19 cellular contexts compared by ENCODE assay signal in genomic region chr10:42177077-42177792, GRCh38.
DNase-seq lines count a peak whose midpoint lies in the region; ATAC-seq lines count a peak whose summit lies in the region.
"Had no signal": no experiment of that assay in that cellular context is flagged by ENCODE, and none has a peak within 500 bp of the region (broad histone marks: within the 10 kb centered on the region; RNA-seq: fewer than 3 reads in every experiment).

No MANE protein-coding gene starts in this region.

- no peak overlapping the region for H3K4me3 ChIP-seq in mesenchymal stem cell (ENCODE audit: insufficient read depth in 1 of 2, low read depth in 1 of 2, low read length in 2 of 2)
- H3K4me3 ChIP-seq: right lobe of liver, SJSA1 had no signal

- no peaks in the 10 kb centered on the region for H3K79me1 ChIP-seq in mesenchymal stem cell (replicated peaks; ENCODE audit: low read length, poor library complexity, severe bottlenecking)

- WGBS in mesenchymal stem cell = 92% methylated on average over 41 of the region's 93 CpGs

- no peak overlapping the region for H3K27ac Mint-ChIP-seq in activated T-cell treated with anti-CD3 and anti-CD28 coated beads, Interleukin-2, amount 50 U/mL, for 72 hours
- H3K27ac Mint-ChIP-seq in stimulated activated naive B cell treated with anti-CD40 and anti-IgM and Interleukin-4, amounts not matched to agents 10 μg/mL and 1 μg/mL and 100 μg/mL, for 72 hours = peak overlapping the region; percentile 47
- H3K27ac Mint-ChIP-seq: H9 had no signal

- no peak for ATAC-seq in activated T-cell treated with anti-CD3 and anti-CD28 coated beads, Interleukin-2, amount 50 U/mL, for 4 hours
- no peak for ATAC-seq in activated T-cell treated with anti-CD3 and anti-CD28 coated beads, Interleukin-2, amount 50 U/mL, for 72 hours (replicated peaks in 1 of 2)
- no peak for ATAC-seq in stimulated activated naive B cell treated with anti-CD40 and anti-IgM and Interleukin-4, amounts not matched to agents 10 μg/mL and 1 μg/mL and 100 μg/mL, for 72 hours (replicated peaks)
- ATAC-seq: effector memory CD8-positive, alpha-beta T cell; Panc1; right lobe of liver had no signal

- H3K18ac ChIP-seq in mesenchymal stem cell (ENCODE audit: low read depth in 1 of 2, low read length in 2 of 2) = no peak overlapping the region

- no peak overlapping the region for H4K8ac ChIP-seq in mesenchymal stem cell (ENCODE audit: low read length)

- no peaks in the 10 kb centered on the region for H3K4me1 ChIP-seq in mesenchymal stem cell (ENCODE audit: control insufficient read depth, insufficient read depth, low read depth, low read length)
- H3K4me1 ChIP-seq: right lobe of liver, SJSA1 had no signal

- peaks cover 3% of the 10 kb centered on the region for H3K9me3 ChIP-seq in mesenchymal stem cell (ENCODE audit: control insufficient read depth, low read length)
- H3K9me3 ChIP-seq: right lobe of liver, SJSA1, thoracic aorta had no signal

- H3K27me3 ChIP-seq in mesenchymal stem cell (ENCODE audit: control insufficient read depth in 1 of 2, insufficient read depth in 1 of 2, low read length in 2 of 2) = no peaks in the 10 kb centered on the region
- H3K27me3 ChIP-seq: right lobe of liver had no signal

- H2BK15ac ChIP-seq in mesenchymal stem cell (ENCODE audit: low read depth, poor library complexity, severe bottlenecking) = no peak overlapping the region

- no peak overlapping the region for H3K14ac ChIP-seq in mesenchymal stem cell (ENCODE audit: low read length in 2 of 2)

- H4K91ac ChIP-seq in mesenchymal stem cell (ENCODE audit: low read length) = no peak overlapping the region

- no peaks in the 10 kb centered on the region for H3K36me3 ChIP-seq in mesenchymal stem cell (ENCODE audit: control insufficient read depth in 1 of 2, insufficient read depth in 2 of 2, low read depth in 1 of 2, low read length in 2 of 2)
- H3K36me3 ChIP-seq: right lobe of liver, SJSA1, thoracic aorta had no signal

- no peak overlapping the region for H3K27ac ChIP-seq in mesenchymal stem cell (ENCODE audit: low read length, poor library complexity, severe bottlenecking)
- H3K27ac ChIP-seq: right lobe of liver, SJSA1, thoracic aorta had no signal

- H2AK5ac ChIP-seq in mesenchymal stem cell (ENCODE audit: low read length, severe bottlenecking) = no peak overlapping the region

- no peak overlapping the region for H2BK120ac ChIP-seq in mesenchymal stem cell (ENCODE audit: low read depth, low read length)

- H3K4me1 Mint-ChIP-seq in activated T-cell treated with anti-CD3 and anti-CD28 coated beads, Interleukin-2, amount 50 U/mL, for 4 hours (ENCODE audit: low read depth) = peaks cover 2% of the 10 kb centered on the region
- H3K4me1 Mint-ChIP-seq in activated T-cell treated with anti-CD3 and anti-CD28 coated beads, Interleukin-2, amount 50 U/mL, for 72 hours (ENCODE audit: low read depth) = no peaks in the 10 kb centered on the region
- H3K4me1 Mint-ChIP-seq in stimulated activated naive B cell treated with anti-CD40 and anti-IgM and Interleukin-4, amounts not matched to agents 10 μg/mL and 1 μg/mL and 100 μg/mL, for 72 hours = no peaks in the 10 kb centered on the region
- H3K4me1 Mint-ChIP-seq: H9 had no signal

- H2BK5ac ChIP-seq in mesenchymal stem cell (ENCODE audit: low read depth, low read length, poor library complexity, severe bottlenecking) = no peak overlapping the region

- peak overlapping the region; percentile 27 for H3K4me3 Mint-ChIP-seq in activated T-cell treated with anti-CD3 and anti-CD28 coated beads, Interleukin-2, amount 50 U/mL, for 4 hours
- H3K4me3 Mint-ChIP-seq in activated T-cell treated with anti-CD3 and anti-CD28 coated beads, Interleukin-2, amount 50 U/mL, for 72 hours = no peak overlapping the region
- peak overlapping the region in 1 of 2 donors; percentile 14 for H3K4me3 Mint-ChIP-seq in stimulated activated naive B cell treated with anti-CD40 and anti-IgM and Interleukin-4, amounts not matched to agents 10 μg/mL and 1 μg/mL and 100 μg/mL, for 72 hours
- H3K4me3 Mint-ChIP-seq: H9, immature natural killer cell had no signal

- H3K23ac ChIP-seq in mesenchymal stem cell (ENCODE audit: low read length in 2 of 2) = no peak overlapping the region

- no peak for DNase-seq in activated T-cell treated with anti-CD3 and anti-CD28 coated beads, Interleukin-2, amount 50 U/mL, for 4 hours
- no peak for DNase-seq in activated T-cell treated with anti-CD3 and anti-CD28 coated beads, Interleukin-2, amount 50 U/mL, for 72 hours
- DNase-seq in D341Med (ENCODE audit: low spot score) (peak; percentile 45), T-helper 9 cell (peak; percentile 2), cerebellum (ENCODE audit: low spot score) (no peak), mesenchymal stem cell (no peak)
- DNase-seq in stimulated activated naive B cell treated with anti-CD40 and anti-IgM and Interleukin-4, amounts not matched to agents 10 μg/mL and 1 μg/mL and 100 μg/mL, for 72 hours = no peak
- DNase-seq: activated CD4-positive, alpha-beta T cell treated with anti-CD3 and anti-CD28 coated beads, Interleukin-2, amount 10 ng/mL, durations not matched to agents 7 days and 5 days; activated naive CD4-positive, alpha-beta T cell treated with anti-CD3 and anti-CD28 coated beads, Interleukin-2, amount 50 U/mL, for 16 hours; effector memory CD8-positive, alpha-beta T cell; H9; head of caudate nucleus; immature natural killer cell; NCI-H226; right lobe of liver; stimulated activated CD4-positive, alpha-beta T cell treated with anti-CD3 and anti-CD28 coated beads, Interleukin-15, amount 100 ng/mL, for 24 hours had no signal

- no peak overlapping the region for H2BK12ac ChIP-seq in mesenchymal stem cell (ENCODE audit: low read length in 2 of 2)

- no peak overlapping the region for H3K4me2 ChIP-seq in mesenchymal stem cell (ENCODE audit: low read length, poor library complexity, severe bottlenecking)

- peaks cover 53% of the 10 kb centered on the region for H3K27me3 Mint-ChIP-seq in activated T-cell treated with anti-CD3 and anti-CD28 coated beads, Interleukin-2, amount 50 U/mL, for 4 hours (ENCODE audit: low read depth)
- H3K27me3 Mint-ChIP-seq in activated T-cell treated with anti-CD3 and anti-CD28 coated beads, Interleukin-2, amount 50 U/mL, for 72 hours (ENCODE audit: low read depth) = peaks cover 48% of the 10 kb centered on the region
- H3K27me3 Mint-ChIP-seq in stimulated activated naive B cell treated with anti-CD40 and anti-IgM and Interleukin-4, amounts not matched to agents 10 μg/mL and 1 μg/mL and 100 μg/mL, for 72 hours = peaks cover 49 to 54% of the 10 kb centered on the region in 2 donors

- H3K9me3 Mint-ChIP-seq in activated T-cell treated with anti-CD3 and anti-CD28 coated beads, Interleukin-2, amount 50 U/mL, for 4 hours = peaks cover 7% of the 10 kb centered on the region
- peaks cover 4 to 6% of the 10 kb centered on the region in 2 donors for H3K9me3 Mint-ChIP-seq in activated T-cell treated with anti-CD3 and anti-CD28 coated beads, Interleukin-2, amount 50 U/mL, for 72 hours
- peaks cover 6 to 14% of the 10 kb centered on the region in 2 donors for H3K9me3 Mint-ChIP-seq in stimulated activated naive B cell treated with anti-CD40 and anti-IgM and Interleukin-4, amounts not matched to agents 10 μg/mL and 1 μg/mL and 100 μg/mL, for 72 hours

- no peak overlapping the region for H3K9ac ChIP-seq in mesenchymal stem cell (ENCODE audit: low read length)

- no peaks in the 10 kb centered on the region for H3K36me3 Mint-ChIP-seq in activated T-cell treated with anti-CD3 and anti-CD28 coated beads, Interleukin-2, amount 50 U/mL, for 4 hours (ENCODE audit: insufficient read depth)
- peaks cover 2 to 5% of the 10 kb centered on the region in 2 donors for H3K36me3 Mint-ChIP-seq in activated T-cell treated with anti-CD3 and anti-CD28 coated beads, Interleukin-2, amount 50 U/mL, for 72 hours (ENCODE audit: insufficient read depth in 2 of 2)
- H3K36me3 Mint-ChIP-seq in stimulated activated naive B cell treated with anti-CD40 and anti-IgM and Interleukin-4, amounts not matched to agents 10 μg/mL and 1 μg/mL and 100 μg/mL, for 72 hours = peaks cover 0 to 4% of the 10 kb centered on the region in 2 donors

- no peak overlapping the region for H2AFZ ChIP-seq in mesenchymal stem cell (ENCODE audit: low read depth, low read length)

- no peak overlapping the region for H3K4ac ChIP-seq in mesenchymal stem cell (ENCODE audit: low read depth in 1 of 2, low read length in 2 of 2)

Comparison
In these comparisons a context has a peak if more than half of its experiments do, and no peak if none do; other contexts are left out.
1. DNase-seq: peak in D341Med (single experiment) and T-helper 9 cell (single experiment); none in activated T-cell treated with anti-CD3 and anti-CD28 coated beads, Interleukin-2, amount 50 U/mL, for 4 hours (single experiment), activated T-cell treated with anti-CD3 and anti-CD28 coated beads, Interleukin-2, amount 50 U/mL, for 72 hours (0 of 2), stimulated activated naive B cell treated with anti-CD40 and anti-IgM and Interleukin-4, amounts not matched to agents 10 μg/mL and 1 μg/mL and 100 μg/mL, for 72 hours (single experiment), cerebellum (single experiment) and mesenchymal stem cell (single experiment).